ENCODE assay signal across 3 cellular contexts in the genomic region with DNA sequence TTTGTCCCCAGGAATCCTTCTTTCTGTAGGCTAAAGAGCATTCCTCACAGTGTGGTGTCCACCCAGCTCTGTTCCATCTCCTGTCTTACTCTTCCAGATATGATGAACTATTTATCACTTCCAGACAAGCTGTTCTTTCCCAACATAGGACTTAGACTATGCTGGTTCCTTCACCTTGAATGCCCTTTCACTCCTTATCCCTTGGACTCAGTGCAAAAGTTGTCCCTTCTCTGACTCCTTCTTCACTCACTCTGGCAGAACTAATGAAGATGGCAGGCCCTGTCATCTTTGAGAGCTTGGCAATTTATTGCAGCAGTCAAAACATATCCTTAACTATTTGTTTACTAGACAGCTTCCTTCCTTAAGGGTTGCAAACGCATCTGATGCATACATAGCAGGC.
TF ChIP-seq lines count a peak whose summit lies in the region.

No MANE protein-coding gene starts in this region.

TF ChIP-seq in HEK293, 187 proteins besides CTCF, POLR2A, EP300 and RAD21 (continued from another document):
- TF ChIP-seq, protein P1, sequence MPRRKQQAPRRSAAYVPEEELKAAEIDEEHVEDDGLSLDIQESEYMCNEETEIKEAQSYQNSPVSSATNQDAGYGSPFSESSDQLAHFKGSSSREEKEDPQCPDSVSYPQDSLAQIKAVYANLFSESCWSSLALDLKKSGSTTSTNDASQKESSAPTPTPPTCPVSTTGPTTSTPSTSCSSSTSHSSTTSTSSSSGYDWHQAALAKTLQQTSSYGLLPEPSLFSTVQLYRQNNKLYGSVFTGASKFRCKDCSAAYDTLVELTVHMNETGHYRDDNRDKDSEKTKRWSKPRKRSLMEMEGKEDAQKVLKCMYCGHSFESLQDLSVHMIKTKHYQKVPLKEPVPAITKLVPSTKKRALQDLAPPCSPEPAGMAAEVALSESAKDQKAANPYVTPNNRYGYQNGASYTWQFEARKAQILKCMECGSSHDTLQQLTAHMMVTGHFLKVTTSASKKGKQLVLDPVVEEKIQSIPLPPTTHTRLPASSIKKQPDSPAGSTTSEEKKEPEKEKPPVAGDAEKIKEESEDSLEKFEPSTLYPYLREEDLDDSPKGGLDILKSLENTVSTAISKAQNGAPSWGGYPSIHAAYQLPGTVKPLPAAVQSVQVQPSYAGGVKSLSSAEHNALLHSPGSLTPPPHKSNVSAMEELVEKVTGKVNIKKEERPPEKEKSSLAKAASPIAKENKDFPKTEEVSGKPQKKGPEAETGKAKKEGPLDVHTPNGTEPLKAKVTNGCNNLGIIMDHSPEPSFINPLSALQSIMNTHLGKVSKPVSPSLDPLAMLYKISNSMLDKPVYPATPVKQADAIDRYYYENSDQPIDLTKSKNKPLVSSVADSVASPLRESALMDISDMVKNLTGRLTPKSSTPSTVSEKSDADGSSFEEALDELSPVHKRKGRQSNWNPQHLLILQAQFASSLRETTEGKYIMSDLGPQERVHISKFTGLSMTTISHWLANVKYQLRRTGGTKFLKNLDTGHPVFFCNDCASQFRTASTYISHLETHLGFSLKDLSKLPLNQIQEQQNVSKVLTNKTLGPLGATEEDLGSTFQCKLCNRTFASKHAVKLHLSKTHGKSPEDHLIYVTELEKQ (tag by site-specific recombination; IDR thresholded peaks at IDR 0.05; ENCODE audit: borderline replicate concordance): no peak

TF ChIP-seq in WTC11, 78 proteins besides CTCF, POLR2A, EP300 and RAD21:
- TF ChIP-seq, protein P2, sequence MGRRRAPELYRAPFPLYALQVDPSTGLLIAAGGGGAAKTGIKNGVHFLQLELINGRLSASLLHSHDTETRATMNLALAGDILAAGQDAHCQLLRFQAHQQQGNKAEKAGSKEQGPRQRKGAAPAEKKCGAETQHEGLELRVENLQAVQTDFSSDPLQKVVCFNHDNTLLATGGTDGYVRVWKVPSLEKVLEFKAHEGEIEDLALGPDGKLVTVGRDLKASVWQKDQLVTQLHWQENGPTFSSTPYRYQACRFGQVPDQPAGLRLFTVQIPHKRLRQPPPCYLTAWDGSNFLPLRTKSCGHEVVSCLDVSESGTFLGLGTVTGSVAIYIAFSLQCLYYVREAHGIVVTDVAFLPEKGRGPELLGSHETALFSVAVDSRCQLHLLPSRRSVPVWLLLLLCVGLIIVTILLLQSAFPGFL (CRISPR knock-in tag; IDR thresholded peaks at IDR 0.05; ENCODE audit: borderline replicate concordance): no peak
- TF ChIP-seq FOXJ3 (CRISPR knock-in tag; IDR thresholded peaks at IDR 0.05; ENCODE audit: borderline replicate concordance) (no peak), FOXP1 (CRISPR knock-in tag; IDR thresholded peaks at IDR 0.05; ENCODE audit: borderline replicate concordance) (no peak), PRRX2 (CRISPR knock-in tag; IDR thresholded peaks at IDR 0.05) (no peak), TP53 (CRISPR knock-in tag; IDR thresholded peaks at IDR 0.05) (no peak), ZNF396 (CRISPR knock-in tag; IDR thresholded peaks at IDR 0.05; ENCODE audit: borderline replicate concordance) (no peak), OVOL2 (CRISPR knock-in tag; IDR thresholded peaks at IDR 0.05; ENCODE audit: borderline replicate concordance) (no peak), MXD4 (CRISPR knock-in tag; IDR thresholded peaks at IDR 0.05; ENCODE audit: borderline replicate concordance) (no peak)
- TF ChIP-seq, protein P3, sequence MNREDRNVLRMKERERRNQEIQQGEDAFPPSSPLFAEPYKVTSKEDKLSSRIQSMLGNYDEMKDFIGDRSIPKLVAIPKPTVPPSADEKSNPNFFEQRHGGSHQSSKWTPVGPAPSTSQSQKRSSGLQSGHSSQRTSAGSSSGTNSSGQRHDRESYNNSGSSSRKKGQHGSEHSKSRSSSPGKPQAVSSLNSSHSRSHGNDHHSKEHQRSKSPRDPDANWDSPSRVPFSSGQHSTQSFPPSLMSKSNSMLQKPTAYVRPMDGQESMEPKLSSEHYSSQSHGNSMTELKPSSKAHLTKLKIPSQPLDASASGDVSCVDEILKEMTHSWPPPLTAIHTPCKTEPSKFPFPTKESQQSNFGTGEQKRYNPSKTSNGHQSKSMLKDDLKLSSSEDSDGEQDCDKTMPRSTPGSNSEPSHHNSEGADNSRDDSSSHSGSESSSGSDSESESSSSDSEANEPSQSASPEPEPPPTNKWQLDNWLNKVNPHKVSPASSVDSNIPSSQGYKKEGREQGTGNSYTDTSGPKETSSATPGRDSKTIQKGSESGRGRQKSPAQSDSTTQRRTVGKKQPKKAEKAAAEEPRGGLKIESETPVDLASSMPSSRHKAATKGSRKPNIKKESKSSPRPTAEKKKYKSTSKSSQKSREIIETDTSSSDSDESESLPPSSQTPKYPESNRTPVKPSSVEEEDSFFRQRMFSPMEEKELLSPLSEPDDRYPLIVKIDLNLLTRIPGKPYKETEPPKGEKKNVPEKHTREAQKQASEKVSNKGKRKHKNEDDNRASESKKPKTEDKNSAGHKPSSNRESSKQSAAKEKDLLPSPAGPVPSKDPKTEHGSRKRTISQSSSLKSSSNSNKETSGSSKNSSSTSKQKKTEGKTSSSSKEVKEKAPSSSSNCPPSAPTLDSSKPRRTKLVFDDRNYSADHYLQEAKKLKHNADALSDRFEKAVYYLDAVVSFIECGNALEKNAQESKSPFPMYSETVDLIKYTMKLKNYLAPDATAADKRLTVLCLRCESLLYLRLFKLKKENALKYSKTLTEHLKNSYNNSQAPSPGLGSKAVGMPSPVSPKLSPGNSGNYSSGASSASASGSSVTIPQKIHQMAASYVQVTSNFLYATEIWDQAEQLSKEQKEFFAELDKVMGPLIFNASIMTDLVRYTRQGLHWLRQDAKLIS (CRISPR knock-in tag; IDR thresholded peaks at IDR 0.05; ENCODE audit: borderline replicate concordance): no peak
- TF ChIP-seq, protein P4, sequence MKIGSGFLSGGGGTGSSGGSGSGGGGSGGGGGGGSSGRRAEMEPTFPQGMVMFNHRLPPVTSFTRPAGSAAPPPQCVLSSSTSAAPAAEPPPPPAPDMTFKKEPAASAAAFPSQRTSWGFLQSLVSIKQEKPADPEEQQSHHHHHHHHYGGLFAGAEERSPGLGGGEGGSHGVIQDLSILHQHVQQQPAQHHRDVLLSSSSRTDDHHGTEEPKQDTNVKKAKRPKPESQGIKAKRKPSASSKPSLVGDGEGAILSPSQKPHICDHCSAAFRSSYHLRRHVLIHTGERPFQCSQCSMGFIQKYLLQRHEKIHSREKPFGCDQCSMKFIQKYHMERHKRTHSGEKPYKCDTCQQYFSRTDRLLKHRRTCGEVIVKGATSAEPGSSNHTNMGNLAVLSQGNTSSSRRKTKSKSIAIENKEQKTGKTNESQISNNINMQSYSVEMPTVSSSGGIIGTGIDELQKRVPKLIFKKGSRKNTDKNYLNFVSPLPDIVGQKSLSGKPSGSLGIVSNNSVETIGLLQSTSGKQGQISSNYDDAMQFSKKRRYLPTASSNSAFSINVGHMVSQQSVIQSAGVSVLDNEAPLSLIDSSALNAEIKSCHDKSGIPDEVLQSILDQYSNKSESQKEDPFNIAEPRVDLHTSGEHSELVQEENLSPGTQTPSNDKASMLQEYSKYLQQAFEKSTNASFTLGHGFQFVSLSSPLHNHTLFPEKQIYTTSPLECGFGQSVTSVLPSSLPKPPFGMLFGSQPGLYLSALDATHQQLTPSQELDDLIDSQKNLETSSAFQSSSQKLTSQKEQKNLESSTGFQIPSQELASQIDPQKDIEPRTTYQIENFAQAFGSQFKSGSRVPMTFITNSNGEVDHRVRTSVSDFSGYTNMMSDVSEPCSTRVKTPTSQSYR (CRISPR knock-in tag; IDR thresholded peaks at IDR 0.05): no peak

TF ChIP-seq in neural cell, 6 proteins besides CTCF, POLR2A, EP300 and RAD21:
- TF ChIP-seq, protein P5, sequence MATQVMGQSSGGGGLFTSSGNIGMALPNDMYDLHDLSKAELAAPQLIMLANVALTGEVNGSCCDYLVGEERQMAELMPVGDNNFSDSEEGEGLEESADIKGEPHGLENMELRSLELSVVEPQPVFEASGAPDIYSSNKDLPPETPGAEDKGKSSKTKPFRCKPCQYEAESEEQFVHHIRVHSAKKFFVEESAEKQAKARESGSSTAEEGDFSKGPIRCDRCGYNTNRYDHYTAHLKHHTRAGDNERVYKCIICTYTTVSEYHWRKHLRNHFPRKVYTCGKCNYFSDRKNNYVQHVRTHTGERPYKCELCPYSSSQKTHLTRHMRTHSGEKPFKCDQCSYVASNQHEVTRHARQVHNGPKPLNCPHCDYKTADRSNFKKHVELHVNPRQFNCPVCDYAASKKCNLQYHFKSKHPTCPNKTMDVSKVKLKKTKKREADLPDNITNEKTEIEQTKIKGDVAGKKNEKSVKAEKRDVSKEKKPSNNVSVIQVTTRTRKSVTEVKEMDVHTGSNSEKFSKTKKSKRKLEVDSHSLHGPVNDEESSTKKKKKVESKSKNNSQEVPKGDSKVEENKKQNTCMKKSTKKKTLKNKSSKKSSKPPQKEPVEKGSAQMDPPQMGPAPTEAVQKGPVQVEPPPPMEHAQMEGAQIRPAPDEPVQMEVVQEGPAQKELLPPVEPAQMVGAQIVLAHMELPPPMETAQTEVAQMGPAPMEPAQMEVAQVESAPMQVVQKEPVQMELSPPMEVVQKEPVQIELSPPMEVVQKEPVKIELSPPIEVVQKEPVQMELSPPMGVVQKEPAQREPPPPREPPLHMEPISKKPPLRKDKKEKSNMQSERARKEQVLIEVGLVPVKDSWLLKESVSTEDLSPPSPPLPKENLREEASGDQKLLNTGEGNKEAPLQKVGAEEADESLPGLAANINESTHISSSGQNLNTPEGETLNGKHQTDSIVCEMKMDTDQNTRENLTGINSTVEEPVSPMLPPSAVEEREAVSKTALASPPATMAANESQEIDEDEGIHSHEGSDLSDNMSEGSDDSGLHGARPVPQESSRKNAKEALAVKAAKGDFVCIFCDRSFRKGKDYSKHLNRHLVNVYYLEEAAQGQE (IDR thresholded peaks at IDR 0.05; ENCODE audit: borderline replicate concordance): no peak
- TF ChIP-seq MXI1 (conservative IDR thresholded peaks at IDR 0.05; ENCODE audit: poor library complexity, severe bottlenecking): no peak
- TF ChIP-seq POLR2AphosphoS5 (IDR thresholded peaks at IDR 0.05): peak; percentile 36
- no peak for TF ChIP-seq SMC3 (conservative IDR thresholded peaks at IDR 0.05; ENCODE audit: poor library complexity)
